In the genomic region with DNA sequence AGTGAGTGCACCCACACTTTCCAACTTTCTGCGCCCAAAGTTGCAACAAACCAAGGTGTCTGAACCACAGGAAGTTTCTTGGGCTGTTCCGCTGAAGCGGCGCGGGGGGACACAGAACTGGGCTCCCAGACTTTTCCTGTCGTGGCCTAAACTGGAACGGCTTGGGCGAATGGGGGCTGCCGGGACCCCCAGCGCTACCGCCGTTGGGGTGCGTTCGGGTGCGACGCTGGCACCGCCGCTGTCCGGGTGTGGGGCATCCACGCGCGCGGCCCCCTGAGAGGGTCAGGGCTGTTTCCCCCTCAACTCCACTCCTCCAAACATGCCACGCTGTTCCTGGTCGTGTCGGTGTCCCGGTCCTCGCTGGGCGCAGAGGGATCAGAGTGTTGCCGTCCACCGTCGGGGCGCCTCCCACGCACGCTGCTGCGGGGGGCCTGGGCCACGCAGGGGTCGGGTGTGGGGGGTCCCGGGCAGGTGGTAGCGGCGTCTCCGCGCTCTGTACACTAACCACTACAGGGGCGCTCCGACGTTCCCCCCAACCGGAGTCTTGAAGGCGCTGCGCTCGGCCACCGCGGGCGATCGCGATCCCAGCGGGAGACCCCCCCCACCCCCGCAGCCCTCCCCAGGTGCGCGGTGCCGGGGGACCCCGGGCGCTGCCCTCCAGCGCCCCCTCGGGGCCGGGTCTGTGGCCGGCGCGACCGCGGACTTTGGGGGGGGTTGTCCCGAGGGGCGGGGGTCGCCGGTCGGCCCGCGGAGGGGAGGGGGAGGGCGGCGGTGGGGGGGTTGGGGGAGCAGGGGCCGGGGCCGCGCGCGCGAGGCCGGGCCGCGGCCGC, we compare ENCODE assay signal across 8 cellular contexts. TPM values are rescaled to one million over a fixed set of nuclear protein-coding genes. Genes with fewer than 3 reads are reported as not detected.
DNase-seq lines count a peak whose midpoint lies in the region; ATAC-seq and TF ChIP-seq lines count a peak whose summit lies in the region.

No MANE protein-coding gene starts in this region.

- H3K9me3 ChIP-seq in neuronal stem cell (replicated peaks in 1 of 2; ENCODE audit: control insufficient read depth in 2 of 2, insufficient read depth in 1 of 2, low read depth in 1 of 2, low read length in 2 of 2) (no peaks in the 10 kb centered on the region), thymus (ENCODE audit: control insufficient read depth) (no peaks in the 10 kb centered on the region)

- no peak overlapping the region for H3K4ac ChIP-seq in neuronal stem cell (ENCODE audit: low read length)

- peaks cover 5% of the 10 kb centered on the region for H3K79me1 ChIP-seq in neuronal stem cell (ENCODE audit: low read depth, low read length)

- no peak overlapping the region for H4K91ac ChIP-seq in neuronal stem cell (ENCODE audit: low read depth, low read length, poor library complexity)

- H3K36me3 Mint-ChIP-seq in activated T-cell treated with anti-CD3 and anti-CD28 coated beads, Interleukin-2, amount 50 U/mL, for 4 hours (ENCODE audit: insufficient read depth), result no peaks in the 10 kb centered on the region

- H4K8ac ChIP-seq in neuronal stem cell (ENCODE audit: low read depth, low read length), result no peak overlapping the region

- peak overlapping the region; percentile 85 for H3K9ac ChIP-seq in neuronal stem cell (ENCODE audit: low read depth, low read length, poor library complexity)

- H3K27ac ChIP-seq in neuronal stem cell (replicated peaks; ENCODE audit: low read length), result peak overlapping the region; percentile 91
- peak overlapping the region; percentile 91 for H3K27ac ChIP-seq in thymus (ENCODE audit: low read depth)

- H3K9me3 Mint-ChIP-seq in activated T-cell treated with anti-CD3 and anti-CD28 coated beads, Interleukin-2, amount 50 U/mL, for 4 hours, result no peaks in the 10 kb centered on the region

- peak; percentile 34 for ATAC-seq in HG02763 (IDR thresholded peaks at IDR 0.05; ENCODE audit: unreplicated experiment)
- ATAC-seq in activated T-cell treated with anti-CD3 and anti-CD28 coated beads, Interleukin-2, amount 50 U/mL, for 4 hours, result peak; percentile 49 to 53

- H3K36me3 ChIP-seq in neuronal stem cell (replicated peaks in 1 of 2; ENCODE audit: control insufficient read depth in 2 of 2, insufficient read depth in 2 of 2, low read length in 2 of 2) (peaks cover 0 to 4% of the 10 kb centered on the region in 2 donors), thymus (ENCODE audit: control insufficient read depth, insufficient read depth) (no peaks in the 10 kb centered on the region)

- H3K14ac ChIP-seq in neuronal stem cell (ENCODE audit: low read length), result peak overlapping the region; percentile 87

- peak overlapping the region; percentile 97 for H3K18ac ChIP-seq in neuronal stem cell (ENCODE audit: low read length)

- H3K4me1 ChIP-seq in neuronal stem cell (ENCODE audit: control insufficient read depth in 2 of 2, insufficient read depth in 1 of 2, low read depth in 1 of 2, low read length in 2 of 2) (peaks cover 11 to 13% of the 10 kb centered on the region in 2 donors), thymus (ENCODE audit: control insufficient read depth, insufficient read depth, low read length) (peaks cover 9% of the 10 kb centered on the region)

- DNase-seq in NCI-H1417 (lab: John Stamatoyannopoulos, UW) (peak; percentile 70 to 80 (median 77)), NCI-H1417 treated with DMSO at 0.1 percent for 48 hours (lab: John Stamatoyannopoulos, UW) (no peak), NCI-H510A treated with DMSO at 0.1 percent for 48 hours (lab: John Stamatoyannopoulos, UW) (peak; percentile 45), fibroblast of the aortic adventitia (ENCODE audit: low read depth) (no peak), neuronal stem cell (ENCODE audit: low spot score) (no peak)
- peak; percentile 58 for DNase-seq in activated T-cell treated with anti-CD3 and anti-CD28 coated beads, Interleukin-2, amount 50 U/mL, for 4 hours

- H3K4me3 ChIP-seq in fibroblast of the aortic adventitia (ENCODE audit: low read depth, low read length), result peak overlapping the region; percentile 73
- peak overlapping the region; percentile 68 to 86 for H3K4me3 ChIP-seq in neuronal stem cell (ENCODE audit: low read length in 2 of 2)
- H3K4me3 ChIP-seq in thymus (ENCODE audit: low read length), result peak overlapping the region; percentile 98

- peak overlapping the region; percentile 85 for H3K4me3 Mint-ChIP-seq in activated T-cell treated with anti-CD3 and anti-CD28 coated beads, Interleukin-2, amount 50 U/mL, for 4 hours

- peak overlapping the region; percentile 96 for H3K23ac ChIP-seq in neuronal stem cell (ENCODE audit: low read depth, low read length, poor library complexity)

- H2BK120ac ChIP-seq in neuronal stem cell (ENCODE audit: low read depth, low read length), result peak overlapping the region; percentile 92

- no peak overlapping the region for H2BK5ac ChIP-seq in neuronal stem cell (ENCODE audit: low read length)

- peak overlapping the region; percentile 93 for H3K4me2 ChIP-seq in neuronal stem cell (ENCODE audit: insufficient read depth, low read length, poor library complexity, severe bottlenecking)

- peak overlapping the region; percentile 99 for H2BK15ac ChIP-seq in neuronal stem cell (ENCODE audit: low read length)

- H3K27me3 ChIP-seq in neuronal stem cell (ENCODE audit: control insufficient read depth in 3 of 3, insufficient read depth in 3 of 3, low read depth in 1 of 3, low read length in 3 of 3) (peaks cover 7 to 39% (median 18%) of the 10 kb centered on the region in 3 experiments), thymus (ENCODE audit: control insufficient read depth, insufficient read depth) (peaks cover 2% of the 10 kb centered on the region)

- peaks cover 19% of the 10 kb centered on the region for H3K4me1 Mint-ChIP-seq in activated T-cell treated with anti-CD3 and anti-CD28 coated beads, Interleukin-2, amount 50 U/mL, for 4 hours (ENCODE audit: low read depth)

- H2AFZ ChIP-seq in neuronal stem cell (ENCODE audit: low read length), result peak overlapping the region; percentile 93

- TF ChIP-seq CTCF in fibroblast of the aortic adventitia (IDR thresholded peaks at IDR 0.05; ENCODE audit: insufficient read depth, low read length), result peak; percentile 45

- no peaks in the 10 kb centered on the region for H3K27me3 Mint-ChIP-seq in activated T-cell treated with anti-CD3 and anti-CD28 coated beads, Interleukin-2, amount 50 U/mL, for 4 hours (ENCODE audit: low read depth)

- WGBS in neuronal stem cell (ENCODE audit: extremely low coverage in 2 of 2, insufficient read length in 2 of 2, insufficient replicate concordance in 1 of 2), 2 donors, result no CpG with 5 or more reads among the region's 89 CpGs
- WGBS in thymus, result under 1% methylated on average over 88 of the region's 89 CpGs

- H2AK5ac ChIP-seq in neuronal stem cell (ENCODE audit: low read depth, low read length), result peak overlapping the region; percentile 97

- H2BK12ac ChIP-seq in neuronal stem cell (ENCODE audit: low read length), result peak overlapping the region; percentile 98

RNA-seq across cellular contexts. Expression of gene CUX1, which starts 2.2 kb away (rescaled TPM):
- 10 to 100 TPM; 18.6 to 21.6 (median 20.7) TPM for total RNA-seq in activated T-cell treated with anti-CD3 and anti-CD28 coated beads, Interleukin-2, amount 50 U/mL, for 4 hours
- 36.1 and 44.2 TPM in 2 replicates for total RNA-seq in fibroblast of the aortic adventitia (ENCODE audit: low replicate concordance)
- 47.3 TPM for polyA plus RNA-seq in neuronal stem cell (2013, experiment 1 of 2)
- polyA plus RNA-seq in neuronal stem cell (2013, experiment 2 of 2), result 46.1 TPM
- polyA plus RNA-seq in thymus, result 27.8 TPM

Comparison
In these comparisons a context has a peak if more than half of its experiments do, and no peak if none do; other contexts are left out.
1. DNase-seq: peak in NCI-H1417 (3 of 3), NCI-H510A treated with DMSO at 0.1 percent for 48 hours (single experiment) and activated T-cell treated with anti-CD3 and anti-CD28 coated beads, Interleukin-2, amount 50 U/mL, for 4 hours (single experiment); none in NCI-H1417 treated with DMSO at 0.1 percent for 48 hours (single experiment), fibroblast of the aortic adventitia (single experiment) and neuronal stem cell (single experiment).
2. Peak in every context shown above with its lines, with median percentiles within 50 percentile points of each other: H3K4me3 ChIP-seq.